8 cellular contexts compared by ENCODE assay signal in the genomic region with DNA sequence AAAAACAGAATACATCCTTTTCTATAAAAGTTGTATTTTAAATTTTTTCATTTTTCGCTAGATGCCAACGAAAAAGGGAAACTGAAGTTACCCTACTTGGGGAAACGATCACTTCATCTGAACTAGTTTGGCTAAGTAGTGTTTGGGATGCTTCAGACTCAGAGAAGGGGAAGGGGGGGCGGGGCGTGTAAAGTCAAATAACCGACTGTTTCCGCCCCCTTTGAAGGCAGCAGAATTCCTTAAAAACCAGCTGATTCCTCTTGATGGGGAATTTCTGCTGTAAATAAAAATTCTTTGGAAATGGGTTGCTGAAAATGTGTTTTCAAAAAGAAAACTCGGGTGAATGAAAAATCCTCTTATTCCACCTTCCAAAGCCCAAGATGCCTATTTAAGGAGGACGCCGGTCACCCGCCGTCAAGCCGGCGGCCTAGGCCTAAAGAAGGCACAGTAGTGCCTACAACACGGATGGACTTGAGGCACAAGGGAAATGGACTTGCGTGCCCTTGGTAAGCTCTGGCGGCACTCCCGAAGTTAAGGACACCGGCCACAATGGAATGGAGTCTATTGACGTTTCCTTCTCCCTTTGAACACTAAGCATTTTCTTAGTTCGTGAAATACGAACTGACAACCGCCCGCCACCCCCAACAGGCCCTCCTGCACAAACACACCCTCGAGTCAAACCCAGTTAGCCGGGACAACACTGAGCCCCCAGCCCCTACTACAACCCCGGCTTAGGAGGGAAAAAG. TPM values are rescaled to one million over a fixed set of nuclear protein-coding genes. Genes with fewer than 3 reads are reported as not detected.
DNase-seq lines count a peak whose midpoint lies in the region; ATAC-seq and TF ChIP-seq lines count a peak whose summit lies in the region.

No MANE protein-coding gene starts in this region.

- peak overlapping the region; percentile 94 for H3K4me3 ChIP-seq in mucosa of descending colon
- peak overlapping the region; percentile 71 to 96 (median 88) for H3K4me3 ChIP-seq in thyroid gland (replicated peaks in 1 of 3)

- intact Hi-C loops in mucosa of descending colon (cut with DNase I, micrococcal nuclease) (no loop called here), thyroid gland (cut with DNase I) (no loop called here)

- no peaks in the 10 kb centered on the region for H3K27me3 ChIP-seq in thyroid gland

- H3K36me3 ChIP-seq in mucosa of descending colon (ENCODE audit: low read depth) (no peaks in the 10 kb centered on the region), thyroid gland (no peaks in the 10 kb centered on the region)

- H3K27ac ChIP-seq in thyroid gland, result peak overlapping the region; percentile 86 to 94 (median 90)

- peak in 1 of 2 donors; percentile 25 for TF ChIP-seq POLR2A in thyroid gland (IDR thresholded peaks at IDR 0.05)

- H3K4me1 ChIP-seq in mucosa of descending colon (ENCODE audit: low read depth) (peaks cover 13% of the 10 kb centered on the region), thyroid gland (peaks cover 43 to 46% of the 10 kb centered on the region in 2 donors)

- TF ChIP-seq CTCF in mucosa of descending colon (IDR thresholded peaks at IDR 0.05), result no peak
- TF ChIP-seq CTCF in thyroid gland (IDR thresholded peaks at IDR 0.05), result no peak

- DNase-seq in AG08395 (ENCODE audit: low spot score), result peak; percentile 55
- peak; percentile 41 for DNase-seq in NCI-H510A (lab: John Stamatoyannopoulos, UW)
- peak; percentile 57 for DNase-seq in activated CD8-positive, alpha-beta memory T cell treated with anti-CD3 and anti-CD28 coated beads, Interleukin-2, amount 50 U/mL, for 48 hours
- DNase-seq in mucosa of descending colon, result peak; percentile 66 to 73 (median 69)
- DNase-seq in thyroid gland, result peak; percentile 71 to 73
- DNase-seq in amniotic stem cell (lab: John Stamatoyannopoulos, UW), result no peak

- 5 to 7% methylated on average over 25 to 27 of the region's 27 CpGs for WGBS in thyroid gland, 2 donors

- H3K9me3 ChIP-seq in mucosa of descending colon (no peaks in the 10 kb centered on the region), thyroid gland (no peaks in the 10 kb centered on the region)

- ATAC-seq in GM18511 (IDR thresholded peaks at IDR 0.05; ENCODE audit: unreplicated experiment), result peak; percentile 1
- ATAC-seq in esophagus mucosa, result peak; percentile 37
- peak; percentile 59 for ATAC-seq in mucosa of descending colon

RNA-seq across cellular contexts. Expression of gene ATXN2, which starts 2.0 kb away (rescaled TPM):
- total RNA-seq in esophagus mucosa (22.2 TPM), mucosa of descending colon (10 to 100 TPM; 49.9 to 82.5 (median 55.4) TPM), thyroid gland (100 to 1,000 TPM in 1 of 4 donors, 10 to 100 TPM in 3; 63.1 to 102 (median 63.8) TPM)

Comparison
In these comparisons a context has a peak if more than half of its experiments do, and no peak if none do; other contexts are left out.
1. ATAC-seq: peak in every context shown above with its lines; median percentile 59 in mucosa of descending colon; 37 in esophagus mucosa; 1 in GM18511.